13 cellular contexts compared by ENCODE assay signal in genomic region chr22:42904049-42904448, GRCh38.
"Had no signal": no experiment of that assay in that cellular context is flagged by ENCODE, and none has a peak within 500 bp of the region (broad histone marks: within the 10 kb centered on the region; RNA-seq: fewer than 3 reads in every experiment).

No MANE protein-coding gene starts in this region.

- H3K27ac Mint-ChIP-seq: memory B cell had no signal

- H3K27me3 ChIP-seq: adrenal gland, vagina had no signal

- H3K36me3 ChIP-seq: vagina had no signal

- H3K27me3 Mint-ChIP-seq: central memory CD8-positive, alpha-beta T cell; effector memory CD8-positive, alpha-beta T cell; memory B cell had no signal

- H3K27ac ChIP-seq: vagina had no signal

- H3K4me3 Mint-ChIP-seq: central memory CD8-positive, alpha-beta T cell; effector memory CD8-positive, alpha-beta T cell; memory B cell; nephron had no signal

- ATAC-seq: effector memory CD8-positive, alpha-beta T cell; left colon had no signal

- H3K4me3 ChIP-seq: adrenal gland, vagina had no signal

- H3K4me1 Mint-ChIP-seq: central memory CD8-positive, alpha-beta T cell had no signal

- H3K9me3 Mint-ChIP-seq: central memory CD8-positive, alpha-beta T cell; effector memory CD8-positive, alpha-beta T cell; memory B cell; nephron had no signal

- FAIRE-seq: small intestine, TTC549 had no signal

- DNase-seq: activated naive CD4-positive, alpha-beta T cell treated with anti-CD3 and anti-CD28 coated beads, Interleukin-2, amount 50 U/mL, for 16 hours; adrenal gland; effector memory CD8-positive, alpha-beta T cell; erythroblast; head of caudate nucleus; left colon; small intestine; T-helper 2 cell had no signal

- H3K9me3 ChIP-seq: adrenal gland, vagina had no signal
